18 cellular contexts compared by ENCODE assay signal in genomic region chr5:76850543-76851140, GRCh38. TPM values are rescaled to one million over a fixed set of nuclear protein-coding genes. Genes with fewer than 3 reads are reported as not detected.
DNase-seq lines count a peak whose midpoint lies in the region; ATAC-seq and TF ChIP-seq lines count a peak whose summit lies in the region.
"Had no signal": no experiment of that assay in that cellular context is flagged by ENCODE, and none has a peak within 500 bp of the region (broad histone marks: within the 10 kb centered on the region; RNA-seq: fewer than 3 reads in every experiment).

No MANE protein-coding gene starts in this region.

- ATAC-seq in left ventricle myocardium superior (peak; percentile 22), Right ventricle myocardium inferior (no peak), T-cell (replicated peaks in 1 of 4) (no peak)
- ATAC-seq in stimulated activated naive B cell treated with anti-CD40 and anti-IgM and Interleukin-4, amounts not matched to agents 10 μg/mL and 1 μg/mL and 100 μg/mL, for 72 hours (replicated peaks), result no peak
- ATAC-seq: left lobe of liver had no signal

- no peaks in the 10 kb centered on the region for H3K79me2 ChIP-seq in hepatocyte

- H3K9me3 Mint-ChIP-seq in T-cell, result peaks cover 0 to 4% (median 2%) of the 10 kb centered on the region in 3 donors
- H3K9me3 Mint-ChIP-seq in stimulated activated naive B cell treated with anti-CD40 and anti-IgM and Interleukin-4, amounts not matched to agents 10 μg/mL and 1 μg/mL and 100 μg/mL, for 72 hours, result peaks cover 0 to 1% of the 10 kb centered on the region in 2 donors

- 95% methylated on average over 6 of the region's 8 CpGs for WGBS in hepatocyte (ENCODE audit: low lambda C conversion rate, missing lambda C conversion rate)

- no peaks in the 10 kb centered on the region for H3K9me2 ChIP-seq in hepatocyte (replicated peaks; ENCODE audit: insufficient read depth)

- POLR2A ChIA-PET in T-cell (lab: Charles Lee), result no interaction called here

- no peak overlapping the region for H3K4me3 ChIP-seq in hepatocyte
- H3K4me3 ChIP-seq: testis had no signal

- H2AFZ ChIP-seq in hepatocyte, result no peak overlapping the region

- no peak overlapping the region for H3K4me2 ChIP-seq in hepatocyte

- H3K4me1 Mint-ChIP-seq in T-cell, result peaks cover 34 to 61% (median 42%) of the 10 kb centered on the region in 3 donors
- H3K4me1 Mint-ChIP-seq in stimulated activated naive B cell treated with anti-CD40 and anti-IgM and Interleukin-4, amounts not matched to agents 10 μg/mL and 1 μg/mL and 100 μg/mL, for 72 hours, result peaks cover 19 to 26% of the 10 kb centered on the region in 2 donors

- peak overlapping the region; percentile 69 for H3K27ac ChIP-seq in hepatocyte
- H3K27ac ChIP-seq: testis had no signal

- no peaks in the 10 kb centered on the region for H3K9me3 ChIP-seq in hepatocyte (ENCODE audit: low read depth)
- H3K9me3 ChIP-seq: testis had no signal

- DNase-seq in left ventricle myocardium superior (no peak), Right ventricle myocardium inferior (ENCODE audit: missing footprints) (no peak), T-cell (no peak), hepatocyte (ENCODE audit: low spot score) (no peak), NCI-H2171 treated with DMSO at 0.1 percent for 48 hours (lab: John Stamatoyannopoulos, UW) (no peak)
- DNase-seq in stimulated activated naive B cell treated with anti-CD40 and anti-IgM and Interleukin-4, amounts not matched to agents 10 μg/mL and 1 μg/mL and 100 μg/mL, for 72 hours, result no peak
- no peak for DNase-seq in NK-92 treated with Interleukin-12 subunit alpha and Interleukin-12 subunit beta, amount 100 ng/mL, for 24 hours (lab: John Stamatoyannopoulos, UW)
- DNase-seq: activated gamma-delta T cell, DMS79, Karpas-422, NCI-H446, SHP77 treated with DMSO at 0.1 percent for 48 hours, testis had no signal

- no peaks in the 10 kb centered on the region for H3K27me3 Mint-ChIP-seq in T-cell
- no peaks in the 10 kb centered on the region for H3K27me3 Mint-ChIP-seq in stimulated activated naive B cell treated with anti-CD40 and anti-IgM and Interleukin-4, amounts not matched to agents 10 μg/mL and 1 μg/mL and 100 μg/mL, for 72 hours
- H3K27me3 Mint-ChIP-seq: naive thymus-derived CD8-positive, alpha-beta T cell had no signal

- intact Hi-C loops in left ventricle myocardium superior (cut with micrococcal nuclease), result no loop called here
- intact Hi-C loops in Right ventricle myocardium inferior (cut with DNase I), result no loop called here

- H3K4me1 ChIP-seq in hepatocyte (ENCODE audit: insufficient read depth), result peaks cover 7% of the 10 kb centered on the region
- H3K4me1 ChIP-seq: testis had no signal

- peak overlapping the region; percentile 13 to 53 (median 37) for H3K4me3 Mint-ChIP-seq in T-cell
- no peak overlapping the region for H3K4me3 Mint-ChIP-seq in stimulated activated naive B cell treated with anti-CD40 and anti-IgM and Interleukin-4, amounts not matched to agents 10 μg/mL and 1 μg/mL and 100 μg/mL, for 72 hours

- peak overlapping the region; percentile 83 to 90 for H3K27ac Mint-ChIP-seq in T-cell
- H3K27ac Mint-ChIP-seq in stimulated activated naive B cell treated with anti-CD40 and anti-IgM and Interleukin-4, amounts not matched to agents 10 μg/mL and 1 μg/mL and 100 μg/mL, for 72 hours, result peak overlapping the region; percentile 51

- no peaks in the 10 kb centered on the region for H3K36me3 ChIP-seq in hepatocyte (replicated peaks; ENCODE audit: insufficient read depth, low read depth)

- no peaks in the 10 kb centered on the region for H3K27me3 ChIP-seq in hepatocyte
- H3K27me3 ChIP-seq: testis had no signal

- TF ChIP-seq CTCF in hepatocyte (IDR thresholded peaks at IDR 0.05; ENCODE audit: poor library complexity), result no peak

- CTCF ChIA-PET in T-cell (lab: Charles Lee), result interaction anchor here in 1 of 2 donors (0.6 kb wide), 1 partner anchor 17 kb away, joined by 9 read pairs; no protein-coding TSS in a partner anchor

- no peaks in the 10 kb centered on the region for H3K36me3 Mint-ChIP-seq in T-cell
- H3K36me3 Mint-ChIP-seq in stimulated activated naive B cell treated with anti-CD40 and anti-IgM and Interleukin-4, amounts not matched to agents 10 μg/mL and 1 μg/mL and 100 μg/mL, for 72 hours, result peaks cover 2 to 6% of the 10 kb centered on the region in 2 donors
- H3K36me3 Mint-ChIP-seq: naive thymus-derived CD8-positive, alpha-beta T cell had no signal

- no peaks in the 10 kb centered on the region for H4K20me1 ChIP-seq in hepatocyte (ENCODE audit: insufficient read depth, poor library complexity, severe bottlenecking)

RNA-seq across cellular contexts. Expression of gene S100Z, which starts 0.8 kb away (rescaled TPM):
- total RNA-seq in left ventricle myocardium superior (0.20 TPM), Right ventricle myocardium inferior (not detected), T-cell (1 to 10 TPM in 1 of 5 donors, under 1 TPM in 3, not detected in 1; 0.32 to 1.1 (median 0.42) TPM), hepatocyte (0.32 and 1.4 TPM in 2 replicates)
- polyA plus RNA-seq in hepatocyte, result 0.39 and 0.51 TPM in 2 replicates
- total RNA-seq: bronchial epithelial cell; left lobe of liver; naive thymus-derived CD8-positive, alpha-beta T cell; renal cortical epithelial cell had no signal
- polyA plus RNA-seq: BJ; naive thymus-derived CD8-positive, alpha-beta T cell had no signal

RNA-seq across cellular contexts. Expression of gene F2RL1, which starts 31.8 kb away (rescaled TPM):
- total RNA-seq in left ventricle myocardium superior (1.1 TPM), Right ventricle myocardium inferior (0.73 TPM), T-cell (1 to 10 TPM; 1.4 to 7.6 (median 5.5) TPM), hepatocyte (210 and 235 TPM in 2 replicates)
- 88.0 and 130 TPM in 2 replicates for polyA plus RNA-seq in hepatocyte

Comparison
In these comparisons a context has a peak if more than half of its experiments do, and no peak if none do; other contexts are left out.
1. H3K4me3 Mint-ChIP-seq: peak in T-cell (3 of 3); none in stimulated activated naive B cell treated with anti-CD40 and anti-IgM and Interleukin-4, amounts not matched to agents 10 μg/mL and 1 μg/mL and 100 μg/mL, for 72 hours (0 of 2).
2. RNA of gene F2RL1, which starts 31.8 kb away (total RNA-seq): 210 to 235 TPM in hepatocyte; 1.4 to 7.6 TPM in T-cell, 1.1 TPM in left ventricle myocardium superior (single experiment) and 0.73 TPM in Right ventricle myocardium inferior (single experiment); every median in the first group is over 10 times any median in the second.